Comparison of ENCODE assay signal across 13 cellular contexts in genomic region chr15:39908186-39908585, GRCh38. TPM values are rescaled to one million over a fixed set of nuclear protein-coding genes. Genes with fewer than 3 reads are reported as not detected.
DNase-seq lines count a peak whose midpoint lies in the region; ATAC-seq and TF ChIP-seq lines count a peak whose summit lies in the region.
"Had no signal": no experiment of that assay in that cellular context is flagged by ENCODE, and none has a peak within 500 bp of the region (broad histone marks: within the 10 kb centered on the region; RNA-seq: fewer than 3 reads in every experiment).

No MANE protein-coding gene starts in this region.

- TF ChIP-seq POLR2A in suprapubic skin (IDR thresholded peaks at IDR 0.05), result no peak

- WGBS in suprapubic skin, result 28% methylated on average over 1 of the region's 1 CpG

- TF ChIP-seq CTCF in AG04449 (IDR thresholded peaks at IDR 0.05; ENCODE audit: insufficient read depth, low read length, missing control alignments) (no peak), suprapubic skin (IDR thresholded peaks at IDR 0.05) (no peak)

- no peak overlapping the region for H3K27ac ChIP-seq in suprapubic skin
- H3K27ac ChIP-seq: thoracic aorta had no signal

- ATAC-seq in HG03175 (IDR thresholded peaks at IDR 0.05; ENCODE audit: unreplicated experiment), result no peak
- ATAC-seq: T-helper 17 cell had no signal

- H3K36me3 ChIP-seq in suprapubic skin, result no peaks in the 10 kb centered on the region
- H3K36me3 ChIP-seq: thoracic aorta had no signal

- H3K4me3 ChIP-seq in AG04449 (ENCODE audit: low read depth, low read length), result no peak overlapping the region
- H3K4me3 ChIP-seq in suprapubic skin, result no peak overlapping the region
- H3K4me3 ChIP-seq: thoracic aorta had no signal

- peak; percentile 79 for DNase-seq in AG04449 (ENCODE audit: low read depth, low spot score)
- peak; percentile 95 for DNase-seq in HCEC 1CT
- DNase-seq in amniotic epithelial cell (ENCODE audit: low read depth), result peak; percentile 96
- DNase-seq in foreskin melanocyte, result peak; percentile 42
- DNase-seq in iPS-NIHi7 (ENCODE audit: extremely low spot score), result no peak
- DNase-seq in DMS79 treated with DMSO at 0.1 percent for 48 hours (lab: John Stamatoyannopoulos, UW), result no peak
- DNase-seq in suprapubic skin (ENCODE audit: low spot score in 2 of 2), result no peak
- DNase-seq: cortex of kidney; NCI-H774; stimulated activated CD4-positive, alpha-beta T cell treated with anti-CD3 and anti-CD28 coated beads, Interleukin-4, amount 100 ng/mL, for 1 hour; T-helper 17 cell had no signal

- POLR2A ChIA-PET in AG04449 (lab: Yijun Ruan, JAX), result interaction anchor here (0.5 to 1.6 kb wide), 3 partner anchors 12 to 211 kb away, joined by 3 to 6 read pairs (median 3); partner anchors contain the start of gene GPR176

- no peaks in the 10 kb centered on the region for H3K9me3 ChIP-seq in suprapubic skin
- H3K9me3 ChIP-seq: thoracic aorta had no signal

- H3K4me1 ChIP-seq in suprapubic skin, result no peaks in the 10 kb centered on the region

- no peak for TF ChIP-seq EP300 in suprapubic skin (IDR thresholded peaks at IDR 0.05)

- CTCF ChIA-PET in AG04449 (lab: Yijun Ruan, JAX), result interaction anchor here (1.0 to 2.4 kb wide), 5 partner anchors 9 to 111 kb away, joined by 3 to 11 read pairs (median 4); no protein-coding TSS in a partner anchor

- H3K27me3 ChIP-seq in suprapubic skin, result no peaks in the 10 kb centered on the region

RNA-seq across cellular contexts. Expression of gene GPR176, which starts 11.9 kb away (rescaled TPM):
- 1 to 10 TPM; 1.3 to 4.2 (median 2.1) TPM for total RNA-seq in suprapubic skin
- total RNA-seq: T-helper 17 cell had no signal

RNA-seq across cellular contexts. Expression of gene EIF2AK4, which starts 25.7 kb away (rescaled TPM):
- total RNA-seq in suprapubic skin, result 10 to 100 TPM; 25.1 to 31.9 (median 26.2) TPM

Comparison
In these comparisons a context has a peak if more than half of its experiments do, and no peak if none do; other contexts are left out.
1. DNase-seq: peak in AG04449 (single experiment), HCEC 1CT (single experiment), amniotic epithelial cell (single experiment) and foreskin melanocyte (single experiment); none in iPS-NIHi7 (single experiment), DMS79 treated with DMSO at 0.1 percent for 48 hours (single experiment) and suprapubic skin (0 of 2).